In the genomic region with DNA sequence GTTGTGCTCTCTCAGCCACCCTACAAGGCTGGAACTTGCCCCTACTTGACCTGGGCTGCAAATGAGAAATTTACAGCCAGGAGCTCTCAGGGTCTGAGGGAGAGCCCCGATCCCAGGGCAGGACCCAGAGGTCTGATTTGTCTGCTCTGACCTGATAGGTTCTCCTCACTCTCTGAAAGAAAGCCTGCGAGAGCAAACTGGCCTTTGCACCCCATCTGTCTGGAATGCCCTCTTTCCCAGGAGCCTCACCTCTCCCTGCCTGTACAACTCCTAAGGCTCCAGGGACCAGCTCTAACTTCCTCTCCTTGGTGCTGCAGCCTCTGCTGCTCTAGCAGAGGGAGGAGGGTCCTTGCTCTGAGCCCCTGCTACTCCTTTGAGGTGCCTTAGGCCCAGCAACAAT, we compare ENCODE assay signal across 24 cellular contexts.
"Had no signal": no experiment of that assay in that cellular context is flagged by ENCODE, and none has a peak within 500 bp of the region (broad histone marks: within the 10 kb centered on the region; RNA-seq: fewer than 3 reads in every experiment).

No MANE protein-coding gene starts in this region.

- H3K4me1 Mint-ChIP-seq: naive thymus-derived CD8-positive, alpha-beta T cell; nephron; stimulated activated naive B cell treated with anti-CD40 and anti-IgM and Interleukin-4, amounts not matched to agents 10 μg/mL and 1 μg/mL and 100 μg/mL, for 72 hours had no signal

- H3K9me3 Mint-ChIP-seq: naive thymus-derived CD8-positive, alpha-beta T cell; nephron; neural progenitor cell; stimulated activated naive B cell treated with anti-CD40 and anti-IgM and Interleukin-4, amounts not matched to agents 10 μg/mL and 1 μg/mL and 100 μg/mL, for 72 hours had no signal

- DNase-seq: hippocampal formation; left ventricle myocardium inferior; mesendoderm; naive thymus-derived CD8-positive, alpha-beta T cell; ovary; stimulated activated CD4-positive, alpha-beta T cell treated with anti-CD3 and anti-CD28 coated beads, Interleukin-12 subunit alpha, Interleukin-12 subunit beta, amount 100 ng/mL, for 4 hours; stimulated activated CD4-positive, alpha-beta T cell treated with anti-CD3 and anti-CD28 coated beads, Interleukin-15, amount 100 ng/mL, for 24 hours; stimulated activated CD4-positive, alpha-beta T cell treated with anti-CD3 and anti-CD28 coated beads, Interleukin-2, amount 100 ng/mL, for 24 hours; stimulated activated CD4-positive, alpha-beta T cell treated with anti-CD3 and anti-CD28 coated beads, Interleukin-4, amount 100 ng/mL, for 1 hour; stimulated activated naive B cell treated with anti-CD40 and anti-IgM and Interleukin-4, amounts not matched to agents 10 μg/mL and 1 μg/mL and 100 μg/mL, for 72 hours; stimulated activated naive CD8-positive, alpha-beta T cell treated with anti-CD3 and anti-CD28 coated beads, Interleukin-15, Interleukin-2, amounts not matched to agents 100 U/mL and 50 U/mL, for 24 hours; stomach; testis; thyroid gland; transverse colon; upper lobe of left lung had no signal

- ATAC-seq: naive thymus-derived CD8-positive, alpha-beta T cell; sciatic nerve; stimulated activated naive B cell treated with anti-CD40 and anti-IgM and Interleukin-4, amounts not matched to agents 10 μg/mL and 1 μg/mL and 100 μg/mL, for 72 hours; stimulated activated naive CD8-positive, alpha-beta T cell treated with anti-CD3 and anti-CD28 coated beads, Interleukin-15, Interleukin-2, amounts not matched to agents 100 U/mL and 50 U/mL, for 24 hours had no signal

- H3K36me3 Mint-ChIP-seq: naive thymus-derived CD8-positive, alpha-beta T cell; neural progenitor cell; stimulated activated naive B cell treated with anti-CD40 and anti-IgM and Interleukin-4, amounts not matched to agents 10 μg/mL and 1 μg/mL and 100 μg/mL, for 72 hours had no signal

- H3K4me3 Mint-ChIP-seq: naive thymus-derived CD8-positive, alpha-beta T cell; nephron; neural progenitor cell; stimulated activated naive B cell treated with anti-CD40 and anti-IgM and Interleukin-4, amounts not matched to agents 10 μg/mL and 1 μg/mL and 100 μg/mL, for 72 hours had no signal

- H3K4me1 ChIP-seq: left ventricle myocardium inferior, right atrium auricular region, stomach, thyroid gland, transverse colon, upper lobe of left lung, vagina had no signal

- H3K36me3 ChIP-seq: left ventricle myocardium inferior, neural progenitor cell, ovary, right atrium auricular region, stomach, thyroid gland, transverse colon, upper lobe of left lung, vagina had no signal

- H3K27ac ChIP-seq: left ventricle myocardium inferior, neural progenitor cell, ovary, right atrium auricular region, skin epidermis, stomach, testis, thyroid gland, transverse colon, upper lobe of left lung, vagina had no signal

- H3K27me3 Mint-ChIP-seq: stimulated activated naive B cell treated with anti-CD40 and anti-IgM and Interleukin-4, amounts not matched to agents 10 μg/mL and 1 μg/mL and 100 μg/mL, for 72 hours had no signal

- H3K9ac ChIP-seq: neural progenitor cell had no signal

- H3K27me3 ChIP-seq: neural progenitor cell, ovary, right atrium auricular region, testis, thyroid gland, transverse colon, upper lobe of left lung, vagina had no signal

- H3K4me3 ChIP-seq: left ventricle myocardium inferior, lung, neural progenitor cell, ovary, right atrium auricular region, skin epidermis, stomach, testis, thyroid gland, transverse colon, upper lobe of left lung, vagina had no signal

- H3K27ac Mint-ChIP-seq: naive thymus-derived CD8-positive, alpha-beta T cell; nephron; neural progenitor cell; progenitor cell of endocrine pancreas; stimulated activated naive B cell treated with anti-CD40 and anti-IgM and Interleukin-4, amounts not matched to agents 10 μg/mL and 1 μg/mL and 100 μg/mL, for 72 hours had no signal

- H3K9me3 ChIP-seq: left ventricle myocardium inferior, ovary, right atrium auricular region, stomach, testis, thyroid gland, transverse colon, upper lobe of left lung, vagina had no signal
